8 cellular contexts compared by ENCODE assay signal in genomic region chr7:12403287-12404181, GRCh38. TPM values are rescaled to one million over a fixed set of nuclear protein-coding genes. Genes with fewer than 3 reads are reported as not detected.
DNase-seq lines count a peak whose midpoint lies in the region; ATAC-seq and TF ChIP-seq lines count a peak whose summit lies in the region.

Gene VWDE (minus strand): TSS chr7:12403865. CDS start chr7:12403716, 149 bp downstream.

- H3K4me3 ChIP-seq in HUES6 (ENCODE audit: low read depth, low read length) (peak within 1 kb of the TSS; percentile 93), heart left ventricle (peak within 1 kb of the TSS in 11 of 12 donors; percentile 17 to 54 (median 39)), psoas muscle (peak within 1 kb of the TSS; percentile 46)

- DNase-seq in OCI-M2 (lab: John Stamatoyannopoulos, UW; ENCODE audit: unreplicated experiment): peak; percentile 42
- peak; percentile 33 for DNase-seq in activated T-helper 9 cell treated with anti-CD3 and anti-CD28 coated beads, Interleukin-2, amount 50 U/mL, for 16 hours (ENCODE audit: low read depth)
- DNase-seq in heart left ventricle: peak in 2 of 5 donors; percentile 16 to 62
- peak in 1 of 2 donors; percentile 46 for DNase-seq in psoas muscle
- DNase-seq in DMS114 treated with DMSO at 0.1 percent for 48 hours (lab: John Stamatoyannopoulos, UW; ENCODE audit: unreplicated experiment): no peak

- H3K27me3 ChIP-seq in HUES6 (ENCODE audit: control insufficient read depth, insufficient read depth, low read length) (peaks cover 11% of the 10 kb centered on the region), heart left ventricle (peaks cover 0 to 57% (median 11%) of the 10 kb centered on the region in 9 donors), psoas muscle (ENCODE audit: insufficient read depth in 3 of 3, low read length in 2 of 3) (peaks cover 0 to 16% (median 0%) of the 10 kb centered on the region in 3 donors)

- H3K36me3 ChIP-seq in HUES6 (ENCODE audit: control insufficient read depth, insufficient read depth, low read length) (peaks cover 3% of the 10 kb centered on the region; the same call in 1 of the 2 replicates), heart left ventricle (no peaks in the 10 kb centered on the region), psoas muscle (ENCODE audit: insufficient read depth in 1 of 2, low read depth in 1 of 2) (no peaks in the 10 kb centered on the region)

- intact Hi-C loops in heart left ventricle (cut with DNase I): no loop called here
- intact Hi-C loops in psoas muscle (cut with DNase I): no loop called here

- H3K9me3 ChIP-seq in HUES6 (ENCODE audit: control insufficient read depth, insufficient read depth, low read depth, low read length) (peaks cover 5% of the 10 kb centered on the region), heart left ventricle (peaks cover 0 to 3% (median 0%) of the 10 kb centered on the region in 12 donors), psoas muscle (no peaks in the 10 kb centered on the region)

- TF ChIP-seq CTCF in heart left ventricle (IDR thresholded peaks at IDR 0.05) (no peak), psoas muscle (IDR thresholded peaks at IDR 0.05) (no peak)

- H3K4me1 ChIP-seq in HUES6 (ENCODE audit: control insufficient read depth, insufficient read depth, low read length) (no peaks in the 10 kb centered on the region), heart left ventricle (peaks cover 0 to 15% (median 5%) of the 10 kb centered on the region in 12 donors), psoas muscle (no peaks in the 10 kb centered on the region)

- H3K27ac ChIP-seq in HUES6 (ENCODE audit: low read depth, low read length): peak within 1 kb of the TSS; percentile 59; the same call in 1 of the 2 replicates
- H3K27ac ChIP-seq in heart left ventricle: no peak within 1 kb of the TSS
- no peak within 1 kb of the TSS for H3K27ac ChIP-seq in psoas muscle

- H3K9ac ChIP-seq in HUES6 (ENCODE audit: low read length): peak within 1 kb of the TSS; percentile 78

- WGBS in heart left ventricle, 4 donors: 1% methylated on average over 50 to 54 of the region's 54 CpGs
- 1 to 2% (median 1%) methylated on average over 51 to 54 of the region's 54 CpGs for WGBS in psoas muscle, 3 donors

- TF ChIP-seq POLR2A in heart left ventricle (IDR thresholded peaks at IDR 0.05): no peak

- ATAC-seq in GM18870 (IDR thresholded peaks at IDR 0.05; ENCODE audit: unreplicated experiment): peak; percentile 48
- ATAC-seq in heart left ventricle: peak in 1 of 4 donors; percentile 49
- no peak for ATAC-seq in psoas muscle
- ATAC-seq in HG03175 (IDR thresholded peaks at IDR 0.05; ENCODE audit: unreplicated experiment): no peak

RNA-seq across cellular contexts. Expression of gene VWDE, which starts in this region (rescaled TPM):
- total RNA-seq in heart left ventricle (under 1 TPM in 3 of 9 donors, not detected in 6; 0.07 to 0.58 (median 0.27) TPM), psoas muscle (under 1 TPM in 1 of 4 donors, not detected in 3; 0.05 TPM)
- polyA plus RNA-seq in heart left ventricle (not detected), psoas muscle (not detected)

Comparison
In these comparisons a context has a peak if more than half of its experiments do, and no peak if none do; other contexts are left out.
1. H3K4me3 ChIP-seq: peak in every context shown above with its lines; median percentile 93 in HUES6; 46 in psoas muscle; 39 in heart left ventricle.